Comparison of ENCODE assay signal across 8 cellular contexts in genomic region chr20:34708621-34709043, GRCh38. TPM values are rescaled to one million over a fixed set of nuclear protein-coding genes. Genes with fewer than 3 reads are reported as not detected.
A peak's percentile ranks its signal among the peaks of the same experiment; 100 is the strongest.
DNase-seq lines count a peak whose midpoint lies in the region; ATAC-seq and TF ChIP-seq lines count a peak whose summit lies in the region.

No MANE protein-coding gene starts in this region.

- H3K36me3 Mint-ChIP-seq in activated naive CD4-positive, alpha-beta T cell treated with anti-CD3 and anti-CD28 coated beads, Interleukin-2, amount 50 U/mL, for 72 hours: no peaks in the 10 kb centered on the region

- H3K4me1 ChIP-seq in heart right ventricle: peaks cover 5 to 84% (median 67%) of the 10 kb centered on the region in 9 donors

- peak; percentile 5 for ATAC-seq in HG03354 (IDR thresholded peaks at IDR 0.05; ENCODE audit: poor library complexity, severe bottlenecking, unreplicated experiment)
- peak; percentile 13 to 19 for ATAC-seq in activated naive CD4-positive, alpha-beta T cell treated with anti-CD3 and anti-CD28 coated beads, Interleukin-2, amount 50 U/mL, for 72 hours
- peak in 1 of 8 donors; percentile 14 for ATAC-seq in heart right ventricle
- no peak for ATAC-seq in GM21390 (IDR thresholded peaks at IDR 0.05; ENCODE audit: unreplicated experiment)

- peaks cover 0 to 36% (median 5%) of the 10 kb centered on the region in 9 donors for H3K36me3 ChIP-seq in heart right ventricle

- no peaks in the 10 kb centered on the region for H3K9me3 Mint-ChIP-seq in activated naive CD4-positive, alpha-beta T cell treated with anti-CD3 and anti-CD28 coated beads, Interleukin-2, amount 50 U/mL, for 72 hours

- no peaks in the 10 kb centered on the region for H3K9me3 ChIP-seq in heart right ventricle

- peak in 8 of 9 donors; percentile 20 to 72 (median 60) for TF ChIP-seq CTCF in heart right ventricle (IDR thresholded peaks at IDR 0.05)

- DNase-seq in NCI-H2107 treated with DMSO at 0.1 percent for 48 hours (lab: John Stamatoyannopoulos, UW; ENCODE audit: unreplicated experiment) (peak; percentile 18), NCI-H2107 (lab: John Stamatoyannopoulos, UW) (no peak), RPMI7951 (ENCODE audit: low read depth) (peak; percentile 53), heart right ventricle (peak; percentile 53 to 61), posterior vena cava (ENCODE audit: low spot score) (peak; percentile 85)
- DNase-seq in activated naive CD4-positive, alpha-beta T cell treated with anti-CD3 and anti-CD28 coated beads, Interleukin-2, amount 50 U/mL, for 72 hours (ENCODE audit: low spot score in 2 of 2): peak in 1 of 2 donors; percentile 70

- intact Hi-C loops in heart right ventricle (cut with DNase I): loop anchor here in 9 of 10 donors (5.0 to 10.0 kb wide), 9 partner anchors 124 to 396 kb away; partner anchors contain the start of gene MAP1LC3A (in 1 of the 9)
- intact Hi-C loops in posterior vena cava (cut with DNase I): loop anchor here in 1 of 2 donors (5.0 kb wide), 1 partner anchor 131 kb away; no protein-coding TSS in a partner anchor

- no peaks in the 10 kb centered on the region for H3K27me3 ChIP-seq in heart right ventricle

- peak overlapping the region; percentile 13 to 78 (median 73) for H3K4me3 ChIP-seq in heart right ventricle

- peak overlapping the region; percentile 70 to 100 (median 97) for H3K27ac ChIP-seq in heart right ventricle

- H3K27ac Mint-ChIP-seq in activated naive CD4-positive, alpha-beta T cell treated with anti-CD3 and anti-CD28 coated beads, Interleukin-2, amount 50 U/mL, for 72 hours: peak overlapping the region; percentile 76 to 93

- 16 to 17% methylated on average over 22 of the region's 22 CpGs for WGBS in heart right ventricle, 2 donors

RNA-seq across cellular contexts. Expression of gene TP53INP2, which starts 4.5 kb away (rescaled TPM):
- total RNA-seq in RPMI7951 (2014; rRNA removed; shearing (Covaris generic)): 6.3 and 7.1 TPM in 2 replicates
- total RNA-seq in activated naive CD4-positive, alpha-beta T cell treated with anti-CD3 and anti-CD28 coated beads, Interleukin-2, amount 50 U/mL, for 72 hours: 1 to 10 TPM; 4.3 to 5.1 TPM
- total RNA-seq in heart right ventricle: 100 to 1,000 TPM in 8 of 10 donors, 10 to 100 TPM in 2; 73.4 to 174 (median 136) TPM
- 10 to 100 TPM; 31.7 to 48.8 TPM for polyA plus RNA-seq in heart right ventricle
- 10 to 100 TPM; 34.0 to 44.7 TPM for total RNA-seq in posterior vena cava

RNA-seq across cellular contexts. Expression of gene PIGU, which starts 31.7 kb away (rescaled TPM):
- 43.1 and 48.1 TPM in 2 replicates for total RNA-seq in RPMI7951 (2014; rRNA removed; shearing (Covaris generic))
- 10 to 100 TPM; 13.2 to 20.6 TPM for total RNA-seq in activated naive CD4-positive, alpha-beta T cell treated with anti-CD3 and anti-CD28 coated beads, Interleukin-2, amount 50 U/mL, for 72 hours
- 10 to 100 TPM; 11.0 to 20.4 (median 14.1) TPM for total RNA-seq in heart right ventricle
- 10 to 100 TPM; 18.6 to 23.8 TPM for polyA plus RNA-seq in heart right ventricle
- 10 to 100 TPM in 1 of 2 donors, 1 to 10 TPM in 1; 9.6 to 10.7 TPM for total RNA-seq in posterior vena cava
